In genomic region chr4:184504385-184504784, GRCh38 we compare ENCODE assay signal across 13 cellular contexts. TPM values are rescaled to one million over a fixed set of nuclear protein-coding genes. Genes with fewer than 3 reads are reported as not detected.
DNase-seq lines count a peak whose midpoint lies in the region; ATAC-seq and TF ChIP-seq lines count a peak whose summit lies in the region.
"Had no signal": no experiment of that assay in that cellular context is flagged by ENCODE, and none has a peak within 500 bp of the region (broad histone marks: within the 10 kb centered on the region; RNA-seq: fewer than 3 reads in every experiment).

No MANE protein-coding gene starts in this region.

- H3K36me3 Mint-ChIP-seq in activated naive CD4-positive, alpha-beta T cell treated with anti-CD3 and anti-CD28 coated beads for 36 hours (ENCODE audit: low read depth): no peaks in the 10 kb centered on the region
- no peaks in the 10 kb centered on the region for H3K36me3 Mint-ChIP-seq in dendritic cell treated with granulocyte-macrophage colony-stimulating factor and Interleukin-4, amounts not matched to agents 40 ng/mL and 50 ng/mL, for 4 days (ENCODE audit: low read depth)
- no peaks in the 10 kb centered on the region for H3K36me3 Mint-ChIP-seq in stimulated activated memory B cell treated with anti-CD40 and anti-IgM and Interleukin-4, amounts not matched to agents 10 μg/mL and 1 μg/mL and 100 μg/mL, for 72 hours
- H3K36me3 Mint-ChIP-seq: type B pancreatic cell had no signal

- no peak for ATAC-seq in stimulated activated memory B cell treated with anti-CD40 and anti-IgM and Interleukin-4, amounts not matched to agents 10 μg/mL and 1 μg/mL and 100 μg/mL, for 72 hours
- ATAC-seq in GM18505 (IDR thresholded peaks at IDR 0.05; ENCODE audit: unreplicated experiment) (no peak), HG03378 (IDR thresholded peaks at IDR 0.05; ENCODE audit: unreplicated experiment) (no peak)
- ATAC-seq: gastroesophageal sphincter, GM23338 had no signal

- no peak for TF ChIP-seq POLR2A in GM18505 (IDR thresholded peaks at IDR 0.05; ENCODE audit: borderline replicate concordance, extremely low read depth, insufficient read depth, insufficient read length)

- DNase-seq in activated naive CD4-positive, alpha-beta T cell treated with anti-CD3 and anti-CD28 coated beads for 36 hours: no peak
- no peak for DNase-seq in activated naive CD4-positive, alpha-beta T cell treated with anti-CD3 and anti-CD28 coated beads, Interleukin-2, amount 50 U/mL, for 16 hours
- peak; percentile 8 for DNase-seq in RPMI8226
- no peak for DNase-seq in NCI-H2227 treated with DMSO at 0.1 percent for 48 hours (lab: John Stamatoyannopoulos, UW)
- DNase-seq: DMS153 had no signal

- H3K4me3 Mint-ChIP-seq in activated naive CD4-positive, alpha-beta T cell treated with anti-CD3 and anti-CD28 coated beads for 36 hours: no peak overlapping the region
- peak overlapping the region; percentile 50 for H3K4me3 Mint-ChIP-seq in dendritic cell treated with granulocyte-macrophage colony-stimulating factor and Interleukin-4, amounts not matched to agents 40 ng/mL and 50 ng/mL, for 4 days
- H3K4me3 Mint-ChIP-seq in stimulated activated memory B cell treated with anti-CD40 and anti-IgM and Interleukin-4, amounts not matched to agents 10 μg/mL and 1 μg/mL and 100 μg/mL, for 72 hours: peak overlapping the region; percentile 46
- H3K4me3 Mint-ChIP-seq: GM23338, neural progenitor cell, type B pancreatic cell had no signal

- intact Hi-C loops in activated naive CD4-positive, alpha-beta T cell treated with anti-CD3 and anti-CD28 coated beads for 36 hours (cut with micrococcal nuclease): loop anchor here (1.0 kb wide), 1 partner anchor 29 kb away; no protein-coding TSS in a partner anchor
- intact Hi-C loops in dendritic cell treated with granulocyte-macrophage colony-stimulating factor and Interleukin-4, amounts not matched to agents 40 ng/mL and 50 ng/mL, for 4 days (cut with micrococcal nuclease): no loop called here

- no peaks in the 10 kb centered on the region for H3K27me3 Mint-ChIP-seq in activated naive CD4-positive, alpha-beta T cell treated with anti-CD3 and anti-CD28 coated beads for 36 hours (ENCODE audit: low read depth)
- no peaks in the 10 kb centered on the region for H3K27me3 Mint-ChIP-seq in dendritic cell treated with granulocyte-macrophage colony-stimulating factor and Interleukin-4, amounts not matched to agents 40 ng/mL and 50 ng/mL, for 4 days
- H3K27me3 Mint-ChIP-seq in stimulated activated memory B cell treated with anti-CD40 and anti-IgM and Interleukin-4, amounts not matched to agents 10 μg/mL and 1 μg/mL and 100 μg/mL, for 72 hours: no peaks in the 10 kb centered on the region
- H3K27me3 Mint-ChIP-seq: type B pancreatic cell had no signal

- H3K4me1 Mint-ChIP-seq in activated naive CD4-positive, alpha-beta T cell treated with anti-CD3 and anti-CD28 coated beads for 36 hours (ENCODE audit: low read depth): peaks cover 25% of the 10 kb centered on the region
- H3K4me1 Mint-ChIP-seq in dendritic cell treated with granulocyte-macrophage colony-stimulating factor and Interleukin-4, amounts not matched to agents 40 ng/mL and 50 ng/mL, for 4 days (ENCODE audit: low read depth): peaks cover 65% of the 10 kb centered on the region
- peaks cover 35% of the 10 kb centered on the region for H3K4me1 Mint-ChIP-seq in stimulated activated memory B cell treated with anti-CD40 and anti-IgM and Interleukin-4, amounts not matched to agents 10 μg/mL and 1 μg/mL and 100 μg/mL, for 72 hours
- H3K4me1 Mint-ChIP-seq: GM23338 had no signal

- no peaks in the 10 kb centered on the region for H3K9me3 Mint-ChIP-seq in activated naive CD4-positive, alpha-beta T cell treated with anti-CD3 and anti-CD28 coated beads for 36 hours
- H3K9me3 Mint-ChIP-seq in dendritic cell treated with granulocyte-macrophage colony-stimulating factor and Interleukin-4, amounts not matched to agents 40 ng/mL and 50 ng/mL, for 4 days: no peaks in the 10 kb centered on the region
- no peaks in the 10 kb centered on the region for H3K9me3 Mint-ChIP-seq in stimulated activated memory B cell treated with anti-CD40 and anti-IgM and Interleukin-4, amounts not matched to agents 10 μg/mL and 1 μg/mL and 100 μg/mL, for 72 hours
- H3K9me3 Mint-ChIP-seq: GM23338 had no signal

- CTCF ChIA-PET in activated naive CD4-positive, alpha-beta T cell treated with anti-CD3 and anti-CD28 coated beads for 36 hours (lab: Charles Lee): interaction anchor here (1.0 to 1.7 kb wide), 3 partner anchors 9 to 46 kb away, joined by 3 to 4 read pairs (median 3); no protein-coding TSS in a partner anchor

- peak overlapping the region; percentile 32 for H3K27ac Mint-ChIP-seq in activated naive CD4-positive, alpha-beta T cell treated with anti-CD3 and anti-CD28 coated beads for 36 hours
- peak overlapping the region; percentile 81 for H3K27ac Mint-ChIP-seq in dendritic cell treated with granulocyte-macrophage colony-stimulating factor and Interleukin-4, amounts not matched to agents 40 ng/mL and 50 ng/mL, for 4 days
- peak overlapping the region; percentile 88 for H3K27ac Mint-ChIP-seq in stimulated activated memory B cell treated with anti-CD40 and anti-IgM and Interleukin-4, amounts not matched to agents 10 μg/mL and 1 μg/mL and 100 μg/mL, for 72 hours
- H3K27ac Mint-ChIP-seq: GM23338, type B pancreatic cell had no signal

RNA-seq across cellular contexts. Expression of gene IRF2, which starts 30.0 kb away (rescaled TPM):
- 10 to 100 TPM; 37.3 to 38.3 TPM for total RNA-seq in activated naive CD4-positive, alpha-beta T cell treated with anti-CD3 and anti-CD28 coated beads for 36 hours

Comparison
In these comparisons a context has a peak if more than half of its experiments do, and no peak if none do; other contexts are left out.
1. H3K27ac Mint-ChIP-seq: peak in every context shown above with its lines; median percentile 88 in stimulated activated memory B cell treated with anti-CD40 and anti-IgM and Interleukin-4, amounts not matched to agents 10 μg/mL and 1 μg/mL and 100 μg/mL, for 72 hours; 81 in dendritic cell treated with granulocyte-macrophage colony-stimulating factor and Interleukin-4, amounts not matched to agents 40 ng/mL and 50 ng/mL, for 4 days; 32 in activated naive CD4-positive, alpha-beta T cell treated with anti-CD3 and anti-CD28 coated beads for 36 hours.